ENCODE assay signal across 9 cellular contexts in genomic region chr1:91752324-91752723, GRCh38.
DNase-seq lines count a peak whose midpoint lies in the region; ATAC-seq and TF ChIP-seq lines count a peak whose summit lies in the region.
"Had no signal": no experiment of that assay in that cellular context is flagged by ENCODE, and none has a peak within 500 bp of the region (broad histone marks: within the 10 kb centered on the region; RNA-seq: fewer than 3 reads in every experiment).

No MANE protein-coding gene starts in this region.

- no peaks in the 10 kb centered on the region for H4K20me1 ChIP-seq in H9 (ENCODE audit: control insufficient read depth, insufficient read depth, insufficient read length)

- H3T11ph ChIP-seq in H9 (ENCODE audit: low read length), result no peak overlapping the region

- no peak for TF ChIP-seq POLR2A in sigmoid colon (IDR thresholded peaks at IDR 0.05)

- H3K36me3 Mint-ChIP-seq in H9 (ENCODE audit: insufficient read depth in 1 of 3, low read depth in 3 of 3), result peaks cover 2 to 4% (median 3%) of the 10 kb centered on the region in 3 experiments

- intact Hi-C loops in sigmoid colon (cut with DNase I), result no loop called here

- H3K4me3 ChIP-seq in sigmoid colon, result no peak overlapping the region

- H3K36me3 ChIP-seq in sigmoid colon, result no peaks in the 10 kb centered on the region

- no peak overlapping the region for H3K9ac ChIP-seq in H9 (ENCODE audit: extremely low read depth, insufficient read length, low read length)

- H3K18ac ChIP-seq in H9 (ENCODE audit: insufficient read length, low read depth, low read length), result no peak overlapping the region

- H3K79me2 ChIP-seq in H9 (ENCODE audit: insufficient read depth, low read length), result no peaks in the 10 kb centered on the region

- no peak overlapping the region for H4K5ac ChIP-seq in H9 (ENCODE audit: insufficient read length, low read depth, low read length)

- peaks cover 0 to 7% of the 10 kb centered on the region in 2 experiments; a peak in 1 of 4 replicates for H3K4me1 Mint-ChIP-seq in H9

- no peak overlapping the region for H3K14ac ChIP-seq in H9 (ENCODE audit: insufficient read depth, low read length)

- DNase-seq in sigmoid colon (no peak), left lobe of liver (ENCODE audit: low spot score) (no peak), H9 (no peak)
- DNase-seq: NCI-H2029; stimulated activated CD4-positive, alpha-beta T cell treated with anti-CD3 and anti-CD28 coated beads, Interleukin-15, amount 100 ng/mL, for 24 hours had no signal

- no peaks in the 10 kb centered on the region for H3K23me2 ChIP-seq in H9 (ENCODE audit: insufficient read length, low read depth, low read length, poor library complexity, severe bottlenecking)

- H3K27me3 Mint-ChIP-seq in H9 (ENCODE audit: low read depth), result no peaks in the 10 kb centered on the region

- H3K9me3 ChIP-seq in sigmoid colon, result no peaks in the 10 kb centered on the region
- peaks cover 2% of the 10 kb centered on the region for H3K9me3 ChIP-seq in H9 (ENCODE audit: control insufficient read depth, low read depth, low read length)

- H2BK20ac ChIP-seq in H9 (ENCODE audit: low read depth, low read length, poor library complexity, severe bottlenecking), result no peak overlapping the region

- no peak overlapping the region for H3K23ac ChIP-seq in H9 (ENCODE audit: insufficient read length, low read depth, low read length)

- peak overlapping the region; percentile 64 to 79 (median 75) for H3K27ac ChIP-seq in sigmoid colon
- H3K27ac ChIP-seq in H9 (ENCODE audit: insufficient read length, low read depth, low read length), result no peak overlapping the region

- no peak overlapping the region for H3K27ac Mint-ChIP-seq in H9

- no peak overlapping the region for H2AK5ac ChIP-seq in H9 (ENCODE audit: insufficient read length, low read length)

- H3K4me3 Mint-ChIP-seq in H9, result no peak overlapping the region

- no peak overlapping the region for H4K91ac ChIP-seq in H9 (ENCODE audit: insufficient read length, low read depth, low read length)

- H3K4ac ChIP-seq in H9 (ENCODE audit: low read depth, low read length), result no peak overlapping the region

- no peak overlapping the region for H2AFZ ChIP-seq in H9 (ENCODE audit: low read length)

- H2BK5ac ChIP-seq in H9 (ENCODE audit: insufficient read length, low read length), result no peak overlapping the region

- H3K79me1 ChIP-seq in H9 (ENCODE audit: insufficient read depth, low read depth, low read length, poor library complexity, severe bottlenecking), result no peaks in the 10 kb centered on the region

- TF ChIP-seq CTCF in sigmoid colon (IDR thresholded peaks at IDR 0.05) (no peak), H9 (conservative IDR thresholded peaks at IDR 0.05) (no peak)

- H2BK15ac ChIP-seq in H9 (ENCODE audit: low read depth, low read length), result no peak overlapping the region

- H3K27me3 ChIP-seq in sigmoid colon (no peaks in the 10 kb centered on the region), H9 (ENCODE audit: insufficient read depth, low read length) (no peaks in the 10 kb centered on the region)

- 79 to 84% methylated on average over 2 of the region's 2 CpGs for WGBS in sigmoid colon, 2 donors
- WGBS in H9 (ENCODE audit: extremely low coverage, insufficient read length, low lambda C conversion rate), result no CpG with 5 or more reads among the region's 2 CpGs

- H4K8ac ChIP-seq in H9 (replicated peaks; ENCODE audit: insufficient read length, low read depth, low read length), result no peak overlapping the region

- no peak for TF ChIP-seq EP300 in sigmoid colon (IDR thresholded peaks at IDR 0.05)

- no peak overlapping the region for H3K56ac ChIP-seq in H9 (ENCODE audit: insufficient read length, low read depth, low read length)

- no peak overlapping the region for H2BK120ac ChIP-seq in H9 (ENCODE audit: low read depth, low read length, poor library complexity, severe bottlenecking)

- H3K4me2 ChIP-seq in H9 (ENCODE audit: insufficient read depth, insufficient read length, low read length), result no peak overlapping the region

- H3K4me1 ChIP-seq in sigmoid colon (peaks cover 0 to 83% (median 63%) of the 10 kb centered on the region in 4 donors), H9 (ENCODE audit: insufficient read depth, low read length) (no peaks in the 10 kb centered on the region)

- H2BK12ac ChIP-seq in H9 (ENCODE audit: insufficient read length, low read depth, low read length), result no peak overlapping the region

- peaks cover 2 to 3% of the 10 kb centered on the region in 2 experiments for H3K9me3 Mint-ChIP-seq in H9

- ATAC-seq in GM18867 (IDR thresholded peaks at IDR 0.05; ENCODE audit: unreplicated experiment), result peak; percentile 67
- ATAC-seq in GM21529 (IDR thresholded peaks at IDR 0.05; ENCODE audit: unreplicated experiment), result peak; percentile 69
- peak; percentile 61 for ATAC-seq in HG03469 (IDR thresholded peaks at IDR 0.05; ENCODE audit: unreplicated experiment)
- ATAC-seq in left lobe of liver, result no peak
- no peak for ATAC-seq in HG03097 (IDR thresholded peaks at IDR 0.05; ENCODE audit: low FRiP score, unreplicated experiment)

Comparison
In these comparisons a context has a peak if more than half of its experiments do, and no peak if none do; other contexts are left out.
1. ATAC-seq: peak in GM18867 (single experiment), GM21529 (single experiment) and HG03469 (single experiment); none in left lobe of liver (single experiment) and HG03097 (single experiment).